ENCODE assay signal across 15 cellular contexts in genomic region chr2:26555246-26556133, GRCh38.
DNase-seq lines count a peak whose midpoint lies in the region; ATAC-seq, FAIRE-seq and TF ChIP-seq lines count a peak whose summit lies in the region.
"Had no signal": no experiment of that assay in that cellular context is flagged by ENCODE, and none has a peak within 500 bp of the region (broad histone marks: within the 10 kb centered on the region; RNA-seq: fewer than 3 reads in every experiment).

No MANE protein-coding gene starts in this region.

- TF ChIP-seq RAD21 in HepG2 (CRISPR knock-in tag; IDR thresholded peaks at IDR 0.05): no peak

- H2AFZ ChIP-seq in HepG2 (ENCODE audit: low read length): no peak overlapping the region

- H3K9me3 Mint-ChIP-seq in mesothelial cell of epicardium: no peaks in the 10 kb centered on the region
- H3K9me3 Mint-ChIP-seq: nephron progenitor cell had no signal

- peaks cover 52% of the 10 kb centered on the region for H3K27me3 Mint-ChIP-seq in mesothelial cell of epicardium (ENCODE audit: low read depth)

- POLR2A ChIA-PET in HepG2 (lab: Yijun Ruan, JAX): interaction anchor here (0.5 kb wide), 1 partner anchor 17 kb away, joined by 3 read pairs; no protein-coding TSS in a partner anchor

- H3K27ac ChIP-seq in HepG2 (ENCODE audit: extremely low read length, insufficient read depth, low read length): no peak overlapping the region
- H3K27ac ChIP-seq: body of pancreas, esophagus squamous epithelium had no signal

- H3K36me3 ChIP-seq in HepG2 (replicated peaks in 1 of 2; ENCODE audit: control insufficient read depth in 1 of 2, insufficient read depth in 2 of 2, low read length in 2 of 2): no peaks in the 10 kb centered on the region
- H3K36me3 ChIP-seq: esophagus squamous epithelium had no signal

- H3K4me1 ChIP-seq in HepG2 (ENCODE audit: insufficient read depth, low read length): no peaks in the 10 kb centered on the region
- H3K4me1 ChIP-seq: body of pancreas, esophagus squamous epithelium had no signal

- TF ChIP-seq CTCF in HepG2 (CRISPR knock-in tag; IDR thresholded peaks at IDR 0.05): peak; percentile 25; the same call in 1 of the 2 replicates
- no peak for TF ChIP-seq CTCF in mesothelial cell of epicardium (IDR thresholded peaks at IDR 0.05; ENCODE audit: unreplicated experiment)

- in situ Hi-C loops in SK-MEL-5 (cut with HindIII; ENCODE audit: low pct_unique_long_range_greater_than_20kb, low sequenced_read_pairs) (no loop called here), HepG2 (cut with HindIII; ENCODE audit: extremely low pct_ligation_motif_present, low pct_unique_long_range_greater_than_20kb) (no loop called here)

- H3K4me1 Mint-ChIP-seq in mesothelial cell of epicardium: no peaks in the 10 kb centered on the region

- intact Hi-C loops in HepG2 (cut with micrococcal nuclease; ENCODE audit: unreplicated experiment): no loop called here

- no peak overlapping the region for H3K9ac ChIP-seq in HepG2 (ENCODE audit: insufficient read depth, low read depth, low read length)

- no peak overlapping the region for H3K4me2 ChIP-seq in HepG2 (ENCODE audit: low read depth, low read length)

- TF ChIP-seq EP300 in HepG2 (IDR thresholded peaks at IDR 0.05; ENCODE audit: low read depth in 2 of 2, low read length in 2 of 2) (no peak), HepG2 (CRISPR knock-in tag; IDR thresholded peaks at IDR 0.05; ENCODE audit: borderline replicate concordance) (no peak)

- WGBS in HepG2 (ENCODE audit: low lambda C conversion rate): 35% methylated on average over 8 of the region's 8 CpGs

- no TSS peak for BruUV-seq in HepG2 (replicated peaks; lab: Mats Ljungman, UMichigan)

- peaks cover 16 to 81% of the 10 kb centered on the region in 2 experiments; a peak in 4 of 5 replicates for H3K27me3 ChIP-seq in HepG2 (ENCODE audit: control insufficient read depth in 1 of 2, insufficient read depth in 2 of 2, low read length in 2 of 2)
- H3K27me3 ChIP-seq: body of pancreas had no signal

- CTCF ChIA-PET in HepG2 (lab: Yijun Ruan, JAX; ENCODE audit: low intra/inter-chr PET ratio, low total read pairs): no interaction called here

- H3K4me3 ChIP-seq in HepG2 (replicated peaks in 1 of 3; ENCODE audit: insufficient read depth in 1 of 3, low read depth in 2 of 3, low read length in 3 of 3): no peak overlapping the region
- H3K4me3 ChIP-seq: body of pancreas, esophagus squamous epithelium had no signal

- no peaks in the 10 kb centered on the region for H3K79me2 ChIP-seq in HepG2 (ENCODE audit: insufficient read depth, low read length)

- no peak overlapping the region for H3K4me3 Mint-ChIP-seq in mesothelial cell of epicardium
- H3K4me3 Mint-ChIP-seq: nephron progenitor cell had no signal

- no peak for TF ChIP-seq POLR2A in HepG2 (IDR thresholded peaks at IDR 0.05; ENCODE audit: insufficient read depth in 1 of 2, low read depth in 2 of 2, low read length in 2 of 2)
- TF ChIP-seq POLR2A in GM12891 (IDR thresholded peaks at IDR 0.05; ENCODE audit: low read depth, low read length): no peak

- no peaks in the 10 kb centered on the region for H3K9me3 ChIP-seq in HepG2 (ENCODE audit: low read length)
- H3K9me3 ChIP-seq: body of pancreas, esophagus squamous epithelium had no signal

- DNase-seq in DMS53 (lab: John Stamatoyannopoulos, UW) (peak; percentile 66), DMS53 treated with DMSO at 0.1 percent for 48 hours (lab: John Stamatoyannopoulos, UW; ENCODE audit: unreplicated experiment) (no peak), HCEC 1CT (peak; percentile 20), SK-MEL-5 (ENCODE audit: low read depth, low spot score) (peak; percentile 63), HepG2 (ENCODE audit: low spot score) (peak; percentile 25), GM12891 (ENCODE audit: insufficient read length, low spot score) (no peak), mesothelial cell of epicardium (ENCODE audit: low spot score in 2 of 2, unreplicated experiment in 2 of 2) (no peak)
- DNase-seq: body of pancreas, esophagus squamous epithelium, GDM1, MM.1S, nephron progenitor cell had no signal

- FAIRE-seq in HepG2 (lab: Jason Lieb, UNC) (peak; percentile 28), GM12891 (lab: Jason Lieb, UNC) (no peak)
- FAIRE-seq: A204.1, islet of Langerhans had no signal

- H3K27ac Mint-ChIP-seq in mesothelial cell of epicardium: no peak overlapping the region
- H3K27ac Mint-ChIP-seq: nephron progenitor cell had no signal

- H4K20me1 ChIP-seq in HepG2 (ENCODE audit: insufficient read depth, low read length): no peaks in the 10 kb centered on the region

- H3K36me3 Mint-ChIP-seq in mesothelial cell of epicardium: no peaks in the 10 kb centered on the region

- peak; percentile 75 for ATAC-seq in HepG2
- no peak for ATAC-seq in HG03097 (IDR thresholded peaks at IDR 0.05; ENCODE audit: low FRiP score, unreplicated experiment)
- ATAC-seq: body of pancreas had no signal

TF ChIP-seq in HepG2, 621 proteins besides CTCF, POLR2A, EP300 and RAD21:
- TF ChIP-seq ZNF629 (CRISPR knock-in tag; conservative IDR thresholded peaks at IDR 0.05): peak; percentile 65
- TF ChIP-seq ZNF549 (CRISPR knock-in tag; IDR thresholded peaks at IDR 0.05): no peak
- peak; percentile 6; the same call in 1 of the 2 replicates for TF ChIP-seq STAG1 (CRISPR knock-in tag; IDR thresholded peaks at IDR 0.05)

TF ChIP-seq in GM12891, 5 proteins besides CTCF, POLR2A, EP300 and RAD21:
- TF ChIP-seq PAX5 (IDR thresholded peaks at IDR 0.05; ENCODE audit: insufficient read depth, low read length, severe bottlenecking): no peak
- no peak for TF ChIP-seq SPI1 (IDR thresholded peaks at IDR 0.05; ENCODE audit: low read depth, low read length)
- no peak for TF ChIP-seq POLR2AphosphoS5 (IDR thresholded peaks at IDR 0.05; ENCODE audit: low read depth, low read length)
- TF ChIP-seq POU2F2 (IDR thresholded peaks at IDR 0.05; ENCODE audit: low read depth, low read length): no peak
- no peak for TF ChIP-seq TAF1 (IDR thresholded peaks at IDR 0.05; ENCODE audit: low read depth, low read length)

Comparison
In these comparisons a context has a peak if more than half of its experiments do, and no peak if none do; other contexts are left out.
1. DNase-seq: peak in DMS53 (single experiment), HCEC 1CT (single experiment), SK-MEL-5 (single experiment) and HepG2 (single experiment); none in DMS53 treated with DMSO at 0.1 percent for 48 hours (single experiment), GM12891 (single experiment) and mesothelial cell of epicardium (0 of 2).